Comparison of ENCODE assay signal across 20 cellular contexts in the genomic region with DNA sequence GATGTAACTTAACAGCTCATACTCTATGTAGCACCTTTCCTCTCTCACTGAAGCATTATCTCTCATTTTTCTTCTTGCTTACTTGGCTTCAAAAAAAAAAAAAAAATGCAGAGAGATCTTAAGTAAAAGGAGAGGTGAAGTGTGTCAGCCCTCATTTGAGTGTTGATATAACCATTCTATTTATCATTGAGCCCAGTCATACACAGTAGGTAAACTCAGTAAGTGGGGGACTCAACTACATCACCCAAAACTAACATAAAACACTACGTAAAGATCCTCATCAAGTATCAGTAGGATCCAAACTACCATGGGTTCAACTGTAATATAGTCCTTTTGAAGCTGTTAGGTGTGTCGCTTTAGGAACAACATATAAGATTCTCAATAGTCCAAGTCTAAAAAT. TPM values are rescaled to one million over a fixed set of nuclear protein-coding genes. Genes with fewer than 3 reads are reported as not detected.
DNase-seq lines count a peak whose midpoint lies in the region; ATAC-seq, FAIRE-seq and TF ChIP-seq lines count a peak whose summit lies in the region.
"Had no signal": no experiment of that assay in that cellular context is flagged by ENCODE, and none has a peak within 500 bp of the region (broad histone marks: within the 10 kb centered on the region; RNA-seq: fewer than 3 reads in every experiment).

No MANE protein-coding gene starts in this region.

- no peak for TF ChIP-seq EP300 in K562 (IDR thresholded peaks at IDR 0.05; ENCODE audit: low read length)
- TF ChIP-seq EP300 in ovary (IDR thresholded peaks at IDR 0.05): no peak

- DNase-seq in activated CD8-positive, alpha-beta memory T cell treated with anti-CD3 and anti-CD28 coated beads, Interleukin-2, amount 10 ng/mL, durations not matched to agents 7 days and 5 days: no peak
- no peak for DNase-seq in activated CD8-positive, alpha-beta memory T cell treated with anti-CD3 and anti-CD28 coated beads for 24 hours
- no peak for DNase-seq in K562 (ENCODE audit: extremely low read depth in 1 of 4, low spot score in 3 of 4)
- DNase-seq in progenitor cell of endocrine pancreas (ENCODE audit: low spot score, unreplicated experiment): no peak
- no peak for DNase-seq in NCI-H526 treated with DMSO at 0.1 percent for 48 hours (lab: John Stamatoyannopoulos, UW)
- DNase-seq in ovary: no peak
- DNase-seq: adrenal gland; DND-41; hippocampal formation; NCI-H2171 treated with DMSO at 0.1 percent for 48 hours; right cardiac atrium; Right ventricle myocardium superior; stimulated activated CD8-positive, alpha-beta memory T cell treated with anti-CD3 and anti-CD28 coated beads, Interleukin-4, amount 100 ng/mL, for 48 hours; testis had no signal

- H2AFZ ChIP-seq in K562 (ENCODE audit: low read depth, low read length): no peak overlapping the region

- CTCF ChIA-PET in activated CD8-positive, alpha-beta memory T cell treated with anti-CD3 and anti-CD28 coated beads, Interleukin-2, amount 10 ng/mL, durations not matched to agents 7 days and 5 days (lab: Charles Lee): interaction anchor here (1.3 to 1.9 kb wide), 3 partner anchors 11 to 448 kb away, joined by 3 to 7 read pairs (median 3); partner anchors contain the start of genes NIPAL3 and SRSF10
- CTCF ChIA-PET in K562 (lab: Yijun Ruan, JAX; ENCODE audit: low intra/inter-chr PET ratio): no interaction called here

- POLR2A ChIA-PET in K562 (lab: Yijun Ruan, JAX): interaction anchor here (0.7 to 3.6 kb wide), 5 partner anchors 8 to 51 kb away, joined by 3 to 28 read pairs (median 10); partner anchors contain the start of genes PNRC2 and SRSF10

- H3K4me3 ChIP-seq in K562 (no peak overlapping the region), ovary (no peak overlapping the region)
- H3K4me3 ChIP-seq: adrenal gland, testis had no signal

- H3K4me3 Mint-ChIP-seq in activated CD8-positive, alpha-beta memory T cell treated with anti-CD3 and anti-CD28 coated beads, Interleukin-2, amount 10 ng/mL, durations not matched to agents 7 days and 5 days: no peak overlapping the region
- H3K4me3 Mint-ChIP-seq in IgD-negative memory B cell (peak overlapping the region in 1 of 4 donors; percentile 35), progenitor cell of endocrine pancreas (ENCODE audit: low read depth) (no peak overlapping the region)

- 89% methylated on average over 2 of the region's 2 CpGs for WGBS in K562 (ENCODE audit: insufficient coverage, low coverage, missing lambda C conversion rate)
- WGBS in ovary, 3 donors: 69 to 73% (median 71%) methylated on average over 2 of the region's 2 CpGs

- intact Hi-C loops in K562 (cut with micrococcal nuclease): no loop called here
- intact Hi-C loops in ovary (cut with DNase I): no loop called here

- no peak overlapping the region for H3K9ac ChIP-seq in K562 (ENCODE audit: insufficient read depth in 1 of 2, low read depth in 2 of 2, low read length in 2 of 2)

- H3K4me1 ChIP-seq in K562 (replicated peaks in 1 of 2; ENCODE audit: control insufficient read depth in 2 of 2, insufficient read depth in 2 of 2, low read length in 2 of 2) (peaks cover 0 to 8% of the 10 kb centered on the region in 2 experiments; a peak in 3 of 5 replicates), ovary (ENCODE audit: insufficient read depth) (no peaks in the 10 kb centered on the region)
- H3K4me1 ChIP-seq: testis had no signal

- in situ Hi-C loops in K562 (cut with MboI): no loop called here

- ATAC-seq in activated CD8-positive, alpha-beta memory T cell treated with anti-CD3 and anti-CD28 coated beads, Interleukin-2, amount 10 ng/mL, durations not matched to agents 7 days and 5 days: no peak
- ATAC-seq in K562: peak; percentile 1; the same call in 1 of the 3 replicates
- no peak for ATAC-seq in HG02884 (IDR thresholded peaks at IDR 0.05; ENCODE audit: unreplicated experiment)
- ATAC-seq: right cardiac atrium had no signal

- 0 out of 2 replicates have a peak, but pooled peaks cover 11% of the 10 kb centered on the region for H4K20me1 ChIP-seq in K562 (replicated peaks; ENCODE audit: control insufficient read depth, insufficient read depth, low read length)

- no peaks in the 10 kb centered on the region for H3K27me3 Mint-ChIP-seq in activated CD8-positive, alpha-beta memory T cell treated with anti-CD3 and anti-CD28 coated beads, Interleukin-2, amount 10 ng/mL, durations not matched to agents 7 days and 5 days
- H3K27me3 Mint-ChIP-seq in IgD-negative memory B cell (no peaks in the 10 kb centered on the region), progenitor cell of endocrine pancreas (no peaks in the 10 kb centered on the region)

- H3K9me1 ChIP-seq in K562 (ENCODE audit: control insufficient read depth, insufficient read depth, low read length): no peaks in the 10 kb centered on the region

- FAIRE-seq in K562 (lab: Jason Lieb, UNC): no peak

- no peak for TF ChIP-seq CTCF in K562 (IDR thresholded peaks at IDR 0.05 in 2 of 3, conservative IDR thresholded peaks at IDR 0.05 in 1 of 3; ENCODE audit: insufficient read depth in 2 of 3, low read depth in 1 of 3, low read length in 3 of 3)
- no peak for TF ChIP-seq CTCF in progenitor cell of endocrine pancreas (IDR thresholded peaks at IDR 0.05; ENCODE audit: unreplicated experiment)
- no peak for TF ChIP-seq CTCF in ovary (IDR thresholded peaks at IDR 0.05)

- H3K27ac ChIP-seq in K562 (ENCODE audit: extremely low read depth, low read depth, low read length): peak overlapping the region; percentile 12; the same call in 1 of the 3 replicates
- no peak overlapping the region for H3K27ac ChIP-seq in ovary
- H3K27ac ChIP-seq: adrenal gland, testis had no signal

- TF ChIP-seq RAD21 in K562 (CRISPR knock-in tag; conservative IDR thresholded peaks at IDR 0.05 in 1 of 2, IDR thresholded peaks at IDR 0.05 in 1 of 2): no peak

- peak overlapping the region; percentile 62 for H3K27ac Mint-ChIP-seq in activated CD8-positive, alpha-beta memory T cell treated with anti-CD3 and anti-CD28 coated beads, Interleukin-2, amount 10 ng/mL, durations not matched to agents 7 days and 5 days
- peak overlapping the region in 2 of 3 donors; percentile 6 to 58 for H3K27ac Mint-ChIP-seq in IgD-negative memory B cell
- peak overlapping the region; percentile 65 for H3K27ac Mint-ChIP-seq in progenitor cell of endocrine pancreas

- H3K4me1 Mint-ChIP-seq in activated CD8-positive, alpha-beta memory T cell treated with anti-CD3 and anti-CD28 coated beads, Interleukin-2, amount 10 ng/mL, durations not matched to agents 7 days and 5 days: peaks cover 62% of the 10 kb centered on the region
- H3K4me1 Mint-ChIP-seq in IgD-negative memory B cell (peaks cover 23 to 28% (median 24%) of the 10 kb centered on the region in 3 donors), progenitor cell of endocrine pancreas (ENCODE audit: low read depth) (peaks cover 1% of the 10 kb centered on the region)

- H3K36me3 ChIP-seq in K562 (ENCODE audit: control insufficient read depth, insufficient read depth, low read length): peaks cover 98% of the 10 kb centered on the region
- H3K36me3 ChIP-seq in ovary: no peaks in the 10 kb centered on the region

- TF ChIP-seq POLR2A in K562 (conservative IDR thresholded peaks at IDR 0.05) (no peak), ovary (IDR thresholded peaks at IDR 0.05) (no peak)

- H3K9me3 ChIP-seq in K562 (replicated peaks; ENCODE audit: control insufficient read depth, insufficient read depth, low read depth, low read length): no peaks in the 10 kb centered on the region
- no peaks in the 10 kb centered on the region for H3K9me3 ChIP-seq in ovary
- H3K9me3 ChIP-seq: adrenal gland, testis had no signal

- peaks cover 64% of the 10 kb centered on the region for H3K36me3 Mint-ChIP-seq in activated CD8-positive, alpha-beta memory T cell treated with anti-CD3 and anti-CD28 coated beads, Interleukin-2, amount 10 ng/mL, durations not matched to agents 7 days and 5 days
- H3K36me3 Mint-ChIP-seq in IgD-negative memory B cell (peaks cover 3% of the 10 kb centered on the region), progenitor cell of endocrine pancreas (ENCODE audit: insufficient read depth) (peaks cover 17% of the 10 kb centered on the region)

- no peak overlapping the region for H3K4me2 ChIP-seq in K562 (ENCODE audit: insufficient read depth, low read length)

- BruUV-seq in K562 (replicated peaks; lab: Mats Ljungman, UMichigan): no TSS peak

- H3K79me2 ChIP-seq in K562 (ENCODE audit: control insufficient read depth, insufficient read depth, low read length): peaks cover 54% of the 10 kb centered on the region

- H3K9me3 Mint-ChIP-seq in activated CD8-positive, alpha-beta memory T cell treated with anti-CD3 and anti-CD28 coated beads, Interleukin-2, amount 10 ng/mL, durations not matched to agents 7 days and 5 days (ENCODE audit: low read depth): no peaks in the 10 kb centered on the region
- H3K9me3 Mint-ChIP-seq in IgD-negative memory B cell (no peaks in the 10 kb centered on the region), progenitor cell of endocrine pancreas (ENCODE audit: low read depth) (no peaks in the 10 kb centered on the region)

- H3K27me3 ChIP-seq in K562 (ENCODE audit: control insufficient read depth in 2 of 2, insufficient read depth in 2 of 2, low read length in 2 of 2): no peaks in the 10 kb centered on the region
- H3K27me3 ChIP-seq in ovary: no peaks in the 10 kb centered on the region
- H3K27me3 ChIP-seq: adrenal gland, testis had no signal

RNA-seq across cellular contexts. Expression of gene PNRC2, which starts 8.2 kb away (rescaled TPM):
- 100 to 1,000 TPM; 139 to 147 TPM for total RNA-seq in activated CD8-positive, alpha-beta memory T cell treated with anti-CD3 and anti-CD28 coated beads, Interleukin-2, amount 10 ng/mL, durations not matched to agents 7 days and 5 days
- polyA plus RNA-seq in IgD-negative memory B cell (143 TPM), K562 (2011; rRNA removed) (208 and 228 TPM in 2 replicates), K562 (2014; fragmentation: Illumina TruSeq; extraction: Trizol) (260 and 303 TPM in 2 replicates), K562 (2014; fragmentation: Nextera tagmentation; extraction: Ambion mirVana) (100 to 1,000 TPM; 178 to 212 TPM), K562 (2014; rRNA removed) (196 and 203 TPM in 2 replicates), ovary (100 to 1,000 TPM in 1 of 2 donors, 10 to 100 TPM in 1; 92.4 to 119 TPM)
- 17.2 and 67.9 TPM in 2 replicates for total RNA-seq in K562 (2011; cell fraction: chromatin; rRNA removed; ENCODE audit: low replicate concordance)
- total RNA-seq in K562 (2011; cell fraction: nucleolus; rRNA removed): 15.8 and 18.9 TPM in 2 replicates
- total RNA-seq in K562 (2011; cell fraction: nucleoplasm; rRNA removed): 46.6 and 90.9 TPM in 2 replicates
- total RNA-seq in K562 (2014; rRNA removed) (120 and 127 TPM in 2 replicates), K562 (2014; rRNA removed; fragmentation: Illumina TruSeq; extraction: Trizol) (203 and 235 TPM in 2 replicates), K562 (2015; rRNA removed; fragmentation: Illumina TruSeq; extraction: Trizol) (222 and 230 TPM in 2 replicates), K562 (2021) (197 TPM in 2 replicates), progenitor cell of endocrine pancreas (148 and 158 TPM in 2 replicates), ovary (100 to 1,000 TPM in 3 of 7 donors, 10 to 100 TPM in 4; 72.5 to 121 (median 99.0) TPM)
- 72.6 and 105 TPM in 2 replicates for polyA plus RNA-seq in K562 (2011; cell fraction: cytosol; rRNA removed)
- polyA plus RNA-seq in K562 (2011; cell fraction: nucleus; rRNA removed): 98.0 and 210 TPM in 2 replicates
- 157 and 165 TPM in 2 replicates for polyA plus RNA-seq in K562 (2012)
- polyA minus RNA-seq in K562 (2011; rRNA and poly(A)+ RNA removed): 164 and 170 TPM in 2 replicates
- polyA minus RNA-seq in K562 (2011; cell fraction: cytosol; rRNA and poly(A)+ RNA removed): 77.2 and 102 TPM in 2 replicates
- polyA minus RNA-seq in K562 (2011; cell fraction: nucleus; rRNA and poly(A)+ RNA removed): 27.7 and 67.3 TPM in 2 replicates

RNA-seq across cellular contexts. Expression of gene SRSF10, which starts 12.3 kb away (rescaled TPM):
- 100 to 1,000 TPM; 221 to 226 TPM for total RNA-seq in activated CD8-positive, alpha-beta memory T cell treated with anti-CD3 and anti-CD28 coated beads, Interleukin-2, amount 10 ng/mL, durations not matched to agents 7 days and 5 days
- polyA plus RNA-seq in IgD-negative memory B cell (116 TPM), K562 (2011; rRNA removed) (163 and 205 TPM in 2 replicates), K562 (2014; fragmentation: Illumina TruSeq; extraction: Trizol) (200 and 256 TPM in 2 replicates), K562 (2014; fragmentation: Nextera tagmentation; extraction: Ambion mirVana) (100 to 1,000 TPM; 191 to 226 TPM), K562 (2014; rRNA removed) (173 and 184 TPM in 2 replicates), ovary (10 to 100 TPM; 57.1 to 99.8 TPM)
- 169 and 504 TPM in 2 replicates for total RNA-seq in K562 (2011; cell fraction: chromatin; rRNA removed; ENCODE audit: low replicate concordance)
- total RNA-seq in K562 (2011; cell fraction: nucleolus; rRNA removed): 115 and 121 TPM in 2 replicates
- 210 and 328 TPM in 2 replicates for total RNA-seq in K562 (2011; cell fraction: nucleoplasm; rRNA removed)
- total RNA-seq in K562 (2014; rRNA removed) (147 and 154 TPM in 2 replicates), K562 (2014; rRNA removed; fragmentation: Illumina TruSeq; extraction: Trizol) (246 and 266 TPM in 2 replicates), K562 (2015; rRNA removed; fragmentation: Illumina TruSeq; extraction: Trizol) (250 and 264 TPM in 2 replicates), K562 (2021) (154 and 165 TPM in 2 replicates), progenitor cell of endocrine pancreas (215 and 220 TPM in 2 replicates), ovary (100 to 1,000 TPM in 3 of 7 donors, 10 to 100 TPM in 4; 86.4 to 130 (median 99.1) TPM)
- polyA plus RNA-seq in K562 (2011; cell fraction: cytosol; rRNA removed): 84.6 and 130 TPM in 2 replicates
- 253 and 293 TPM in 2 replicates for polyA plus RNA-seq in K562 (2011; cell fraction: nucleus; rRNA removed)
- polyA plus RNA-seq in K562 (2012): 138 and 150 TPM in 2 replicates
- 251 and 281 TPM in 2 replicates for polyA minus RNA-seq in K562 (2011; rRNA and poly(A)+ RNA removed)
- 75.5 and 78.6 TPM in 2 replicates for polyA minus RNA-seq in K562 (2011; cell fraction: cytosol; rRNA and poly(A)+ RNA removed)
- polyA minus RNA-seq in K562 (2011; cell fraction: nucleus; rRNA and poly(A)+ RNA removed): 265 and 458 TPM in 2 replicates

RNA-seq across cellular contexts. Expression of gene CNR2, which starts 54.7 kb away (rescaled TPM):
- total RNA-seq in activated CD8-positive, alpha-beta memory T cell treated with anti-CD3 and anti-CD28 coated beads, Interleukin-2, amount 10 ng/mL, durations not matched to agents 7 days and 5 days: under 1 TPM; 0.14 to 0.47 TPM
- 52.1 TPM for polyA plus RNA-seq in IgD-negative memory B cell
- total RNA-seq in K562 (2011; cell fraction: chromatin; rRNA removed; ENCODE audit: low replicate concordance): not detected in 2 replicates
- total RNA-seq in K562 (2011; cell fraction: nucleolus; rRNA removed): not detected in 2 replicates
- 0.07 TPM in 1 of 2 replicates, not detected in the other for total RNA-seq in K562 (2011; cell fraction: nucleoplasm; rRNA removed)
- not detected in 2 replicates for total RNA-seq in K562 (2014; rRNA removed)
- not detected in 2 replicates for total RNA-seq in K562 (2014; rRNA removed; fragmentation: Illumina TruSeq; extraction: Trizol)
- total RNA-seq in K562 (2015; rRNA removed; fragmentation: Illumina TruSeq; extraction: Trizol): not detected in 2 replicates
- not detected in 2 replicates for total RNA-seq in K562 (2021)
- polyA plus RNA-seq in K562 (2011; rRNA removed): not detected in 2 replicates
- polyA plus RNA-seq in K562 (2011; cell fraction: cytosol; rRNA removed): not detected in 2 replicates
- polyA plus RNA-seq in K562 (2011; cell fraction: nucleus; rRNA removed): not detected in 2 replicates
- polyA plus RNA-seq in K562 (2012): 0.01 TPM in 1 of 2 replicates, not detected in the other
- not detected in 2 replicates for polyA plus RNA-seq in K562 (2014; fragmentation: Illumina TruSeq; extraction: Trizol)
- not detected for polyA plus RNA-seq in K562 (2014; fragmentation: Nextera tagmentation; extraction: Ambion mirVana)
- polyA plus RNA-seq in K562 (2014; rRNA removed): 0.04 TPM in 1 of 2 replicates, not detected in the other
- not detected in 2 replicates for polyA minus RNA-seq in K562 (2011; rRNA and poly(A)+ RNA removed)
- polyA minus RNA-seq in K562 (2011; cell fraction: cytosol; rRNA and poly(A)+ RNA removed): not detected in 2 replicates
- not detected in 2 replicates for polyA minus RNA-seq in K562 (2011; cell fraction: nucleus; rRNA and poly(A)+ RNA removed)
- not detected in 2 replicates for total RNA-seq in progenitor cell of endocrine pancreas
- under 1 TPM in 2 of 7 donors, not detected in 5; 0.03 to 0.11 TPM for total RNA-seq in ovary
- polyA plus RNA-seq in ovary: under 1 TPM in 1 of 2 donors, not detected in 1; 0.10 TPM
- total RNA-seq: dermis microvascular lymphatic vessel endothelial cell, fibroblast of villous mesenchyme, lower leg skin, right cardiac atrium, Right ventricle myocardium superior had no signal
- polyA plus RNA-seq: AG04450, right cardiac atrium had no signal
